Comparison of ENCODE assay signal across 8 cellular contexts in genomic region chr2:27663160-27663462, GRCh38. TPM values are rescaled to one million over a fixed set of nuclear protein-coding genes. Genes with fewer than 3 reads are reported as not detected.
A peak's percentile ranks its signal among the peaks of the same experiment; 100 is the strongest.
DNase-seq lines count a peak whose midpoint lies in the region; ATAC-seq and TF ChIP-seq lines count a peak whose summit lies in the region.

No MANE protein-coding gene starts in this region.

- H3K9me3 Mint-ChIP-seq in MCF 10A (ENCODE audit: unreplicated experiment) = no peaks in the 10 kb centered on the region

- BruUV-seq in MCF 10A (replicated peaks; lab: Mats Ljungman, UMichigan) = TSS peak; percentile 53

- TF ChIP-seq CTCF in HL-60 (IDR thresholded peaks at IDR 0.05; ENCODE audit: insufficient read depth, low read length) = no peak
- TF ChIP-seq CTCF in MCF 10A (IDR thresholded peaks at IDR 0.05; ENCODE audit: unreplicated experiment) = no peak
- no peak for TF ChIP-seq CTCF in lung (IDR thresholded peaks at IDR 0.05; ENCODE audit: control extremely low read depth, extremely low read depth)
- TF ChIP-seq CTCF in upper lobe of right lung (IDR thresholded peaks at IDR 0.05) = no peak

- 0 to 1% methylated on average over 16 of the region's 16 CpGs for WGBS in lung, 2 donors

- no peaks in the 10 kb centered on the region for H3K27me3 ChIP-seq in HL-60 (ENCODE audit: insufficient read depth, poor library complexity, severe bottlenecking)
- no peaks in the 10 kb centered on the region for H3K27me3 ChIP-seq in lung (ENCODE audit: control insufficient read depth, insufficient read depth)
- H3K27me3 ChIP-seq in upper lobe of right lung = no peaks in the 10 kb centered on the region

- POLR2A ChIA-PET in MCF 10A (lab: Yijun Ruan, JAX) = interaction anchor here (0.7 to 3.4 kb wide), 18 partner anchors 8 to 451 kb away, joined by 3 to 27 read pairs (median 4); partner anchors contain the start of genes ATRAID, CCDC121, EIF2B4 and GPN1

- ATAC-seq in GM21360 (IDR thresholded peaks at IDR 0.05; ENCODE audit: unreplicated experiment) = peak; percentile 49
- ATAC-seq in lung (ENCODE audit: insufficient read depth, low FRiP score) = peak; percentile 61
- peak; percentile 89 for ATAC-seq in upper lobe of right lung

- intact Hi-C loops in MCF 10A (cut with micrococcal nuclease) = no loop called here
- intact Hi-C loops in upper lobe of right lung (cut with DNase I) = no loop called here

- H3K27me3 Mint-ChIP-seq in MCF 10A (ENCODE audit: insufficient read depth, unreplicated experiment) = no peaks in the 10 kb centered on the region

- H3K9me3 ChIP-seq in lung (ENCODE audit: control insufficient read depth in 2 of 2, insufficient read depth in 1 of 2, low read length in 1 of 2) (no peaks in the 10 kb centered on the region), upper lobe of right lung (no peaks in the 10 kb centered on the region)

- CTCF ChIA-PET in MCF 10A (lab: Yijun Ruan, JAX) = interaction anchor here (0.6 to 5.6 kb wide), 3 partner anchors 13 to 234 kb away, joined by 3 to 41 read pairs (median 5); no protein-coding TSS in a partner anchor

- peaks cover 29% of the 10 kb centered on the region for H3K4me1 Mint-ChIP-seq in MCF 10A (ENCODE audit: insufficient read depth, unreplicated experiment)

- peak overlapping the region; percentile 93 for H3K27ac ChIP-seq in HL-60 (replicated peaks)
- H3K27ac ChIP-seq in lung (ENCODE audit: low read depth in 1 of 2, low read length in 1 of 2) = peak overlapping the region; percentile 90 to 96
- peak overlapping the region; percentile 94 for H3K27ac ChIP-seq in upper lobe of right lung

- H3K4me3 ChIP-seq in HL-60 (replicated peaks; ENCODE audit: insufficient read depth, low read length) = peak overlapping the region; percentile 94
- peak overlapping the region; percentile 90 for H3K4me3 ChIP-seq in lung
- H3K4me3 ChIP-seq in upper lobe of right lung = peak overlapping the region; percentile 93

- DNase-seq in HL-60 (ENCODE audit: low read depth in 1 of 2, low spot score in 1 of 2) = no peak
- DNase-seq in MCF 10A (ENCODE audit: unreplicated experiment) = no peak
- DNase-seq in lung (ENCODE audit: low spot score) = no peak
- DNase-seq in upper lobe of right lung = peak; percentile 88
- no peak for DNase-seq in pons (ENCODE audit: low spot score)
- DNase-seq in NK-92 (lab: John Stamatoyannopoulos, UW; ENCODE audit: unreplicated experiment) = no peak
- no peak for DNase-seq in SK-N-DZ (ENCODE audit: low spot score)

- H3K36me3 ChIP-seq in lung (ENCODE audit: control insufficient read depth in 2 of 2, insufficient read depth in 2 of 2, low read length in 2 of 2) (peaks cover 7 to 16% of the 10 kb centered on the region in 2 donors), upper lobe of right lung (peaks cover 56% of the 10 kb centered on the region)

- peak overlapping the region; percentile 92 for H3K4me3 Mint-ChIP-seq in MCF 10A (ENCODE audit: unreplicated experiment)

- H3K4me1 ChIP-seq in lung (ENCODE audit: control insufficient read depth in 2 of 2, insufficient read depth in 2 of 2, low read length in 2 of 2) (peaks cover 4 to 11% of the 10 kb centered on the region in 2 donors), upper lobe of right lung (peaks cover 27% of the 10 kb centered on the region)

- peaks cover 65% of the 10 kb centered on the region for H3K36me3 Mint-ChIP-seq in MCF 10A (ENCODE audit: insufficient read depth, unreplicated experiment)

- H3K27ac Mint-ChIP-seq in MCF 10A (ENCODE audit: low read depth, unreplicated experiment) = peak overlapping the region; percentile 95

RNA-seq across cellular contexts. Expression of gene SUPT7L, which starts 0.3 kb away (rescaled TPM):
- total RNA-seq in MCF 10A (2022) (36.4 and 40.8 TPM in 2 replicates), lung (10 to 100 TPM; 29.7 to 40.0 TPM), upper lobe of right lung (30.5 TPM)
- 10 to 100 TPM; 22.0 to 23.8 TPM for polyA plus RNA-seq in lung
- polyA plus RNA-seq in SK-N-DZ (2014; cell fraction: cytosol; rRNA removed) = 35.9 and 36.2 TPM in 2 replicates
- polyA plus RNA-seq in SK-N-DZ (2014; cell fraction: nucleus; rRNA removed) = 85.5 and 92.3 TPM in 2 replicates

RNA-seq across cellular contexts. Expression of gene SLC4A1AP, which starts 0.6 kb away (rescaled TPM):
- 24.3 and 27.2 TPM in 2 replicates for total RNA-seq in MCF 10A (2022)
- 10 to 100 TPM; 18.5 to 28.6 TPM for total RNA-seq in lung
- 10 to 100 TPM; 14.0 to 17.2 TPM for polyA plus RNA-seq in lung
- total RNA-seq in upper lobe of right lung = 18.7 TPM
- 22.4 and 24.3 TPM in 2 replicates for polyA plus RNA-seq in SK-N-DZ (2014; cell fraction: cytosol; rRNA removed)
- 19.9 and 20.8 TPM in 2 replicates for polyA plus RNA-seq in SK-N-DZ (2014; cell fraction: nucleus; rRNA removed)

RNA-seq across cellular contexts. Expression of gene GPN1, which starts 34.3 kb away (rescaled TPM):
- total RNA-seq in MCF 10A (2022) = 28.6 and 30.5 TPM in 2 replicates
- 10 to 100 TPM; 25.0 to 30.7 TPM for total RNA-seq in lung
- polyA plus RNA-seq in lung = 10 to 100 TPM; 16.4 to 29.7 TPM
- 23.4 TPM for total RNA-seq in upper lobe of right lung
- 38.1 and 42.3 TPM in 2 replicates for polyA plus RNA-seq in SK-N-DZ (2014; cell fraction: cytosol; rRNA removed)
- polyA plus RNA-seq in SK-N-DZ (2014; cell fraction: nucleus; rRNA removed) = 17.4 and 24.7 TPM in 2 replicates

RNA-seq across cellular contexts. Expression of gene CCDC121, which starts 34.3 kb away (rescaled TPM):
- 0.61 and 2.3 TPM in 2 replicates for total RNA-seq in MCF 10A (2022)
- 10 to 100 TPM in 1 of 2 donors, 1 to 10 TPM in 1; 4.8 to 12.8 TPM for total RNA-seq in lung
- 1 to 10 TPM; 1.8 to 2.2 TPM for polyA plus RNA-seq in lung
- total RNA-seq in upper lobe of right lung = 4.2 TPM
- 3.9 and 4.6 TPM in 2 replicates for polyA plus RNA-seq in SK-N-DZ (2014; cell fraction: cytosol; rRNA removed)
- 3.8 and 4.4 TPM in 2 replicates for polyA plus RNA-seq in SK-N-DZ (2014; cell fraction: nucleus; rRNA removed)
